19 cellular contexts compared by ENCODE assay signal in the genomic region with DNA sequence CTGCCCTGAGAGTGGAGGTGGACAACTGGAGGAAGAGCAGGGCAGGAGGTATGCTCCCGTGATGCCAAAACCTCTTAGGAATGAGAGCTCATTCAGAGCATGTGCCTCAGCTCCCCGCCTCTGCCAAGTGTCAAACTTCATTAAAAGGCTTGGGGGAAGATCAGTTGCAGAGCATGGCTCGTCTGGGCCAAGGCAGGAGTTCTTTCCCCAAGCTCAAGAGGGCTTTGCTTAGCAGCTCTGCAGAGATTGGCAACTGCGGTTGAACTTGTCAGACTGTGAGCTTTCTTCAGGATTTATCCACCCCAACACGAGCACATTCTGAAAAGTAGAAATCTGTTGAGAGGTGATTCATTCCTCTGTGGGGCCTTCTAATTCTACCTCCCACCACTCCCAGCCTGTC.
DNase-seq lines count a peak whose midpoint lies in the region; ATAC-seq and TF ChIP-seq lines count a peak whose summit lies in the region.
"Had no signal": no experiment of that assay in that cellular context is flagged by ENCODE, and none has a peak within 500 bp of the region (broad histone marks: within the 10 kb centered on the region; RNA-seq: fewer than 3 reads in every experiment).

No MANE protein-coding gene starts in this region.

- no peaks in the 10 kb centered on the region for H3K27me3 Mint-ChIP-seq in activated naive CD4-positive, alpha-beta T cell treated with anti-CD3 and anti-CD28 coated beads, Interleukin-2, amount 10 ng/mL, durations not matched to agents 7 days and 5 days
- H3K27me3 Mint-ChIP-seq: type B pancreatic cell had no signal

- H3K4me1 ChIP-seq in adipocyte (ENCODE audit: control insufficient read depth, insufficient read depth, low read length) (peaks cover 22% of the 10 kb centered on the region), osteoblast (ENCODE audit: insufficient read depth, low read length) (peaks cover 14% of the 10 kb centered on the region)

- DNase-seq in GM03348 (ENCODE audit: low spot score) (peak; percentile 55), adipocyte (ENCODE audit: low read depth) (peak; percentile 97), foreskin fibroblast (peak; percentile 34 to 69), osteoblast (ENCODE audit: insufficient read length, low spot score, missing footprints) (no peak), NCI-H345 treated with DMSO at 0.1 percent for 48 hours (lab: John Stamatoyannopoulos, UW; ENCODE audit: unreplicated experiment) (no peak), superior temporal gyrus (ENCODE audit: extremely low spot score) (no peak)
- DNase-seq in activated naive CD4-positive, alpha-beta T cell treated with anti-CD3 and anti-CD28 coated beads, Interleukin-2, amount 10 ng/mL, durations not matched to agents 7 days and 5 days = no peak
- DNase-seq: activated CD4-positive, alpha-beta T cell treated with anti-CD3 and anti-CD28 coated beads, Interleukin-2, amount 50 U/mL, for 48 hours; activated T-cell treated with anti-CD3 and anti-CD28 coated beads, Interleukin-2, amount 50 U/mL, for 1 hour; erythroblast; Karpas-422; NCI-H1105 treated with DMSO at 0.1 percent for 48 hours; NCI-H2107; NCI-H524 treated with DMSO at 0.1 percent for 48 hours had no signal

- H3K9me3 ChIP-seq in adipocyte (ENCODE audit: control insufficient read depth, low read length) (no peaks in the 10 kb centered on the region), osteoblast (ENCODE audit: low read depth, low read length) (no peaks in the 10 kb centered on the region)

- no peaks in the 10 kb centered on the region for H4K20me1 ChIP-seq in osteoblast (ENCODE audit: insufficient read depth, low read length)

- H3K27me3 ChIP-seq in adipocyte (replicated peaks; ENCODE audit: control insufficient read depth, insufficient read depth, low read length) = no peaks in the 10 kb centered on the region
- H3K27me3 ChIP-seq in osteoblast (ENCODE audit: insufficient read depth, low read length) = no peaks in the 10 kb centered on the region

- H3K4me1 Mint-ChIP-seq in activated naive CD4-positive, alpha-beta T cell treated with anti-CD3 and anti-CD28 coated beads, Interleukin-2, amount 10 ng/mL, durations not matched to agents 7 days and 5 days = no peaks in the 10 kb centered on the region

- H3K27ac ChIP-seq in osteoblast (ENCODE audit: low read depth, low read length) = peak overlapping the region; percentile 20
- H3K27ac ChIP-seq: VCaP had no signal

- no peaks in the 10 kb centered on the region for H3K36me3 ChIP-seq in adipocyte (ENCODE audit: control insufficient read depth, insufficient read depth, low read length, severe bottlenecking)
- no peaks in the 10 kb centered on the region for H3K36me3 ChIP-seq in osteoblast (ENCODE audit: insufficient read depth, low read length)

- H3K4me3 ChIP-seq in adipocyte (ENCODE audit: low read length) (no peak overlapping the region), foreskin fibroblast (ENCODE audit: low read depth in 1 of 2, low read length in 2 of 2) (no peak overlapping the region), osteoblast (ENCODE audit: insufficient read depth, low read length) (no peak overlapping the region)

- CTCF ChIA-PET in activated naive CD4-positive, alpha-beta T cell treated with anti-CD3 and anti-CD28 coated beads, Interleukin-2, amount 10 ng/mL, durations not matched to agents 7 days and 5 days (lab: Charles Lee) = interaction anchor here (1.1 kb wide), 1 partner anchor 15 kb away, joined by 3 read pairs; no protein-coding TSS in a partner anchor

- H3K9me3 Mint-ChIP-seq in activated naive CD4-positive, alpha-beta T cell treated with anti-CD3 and anti-CD28 coated beads, Interleukin-2, amount 10 ng/mL, durations not matched to agents 7 days and 5 days = no peaks in the 10 kb centered on the region
- H3K9me3 Mint-ChIP-seq: stimulated activated naive CD8-positive, alpha-beta T cell treated with anti-CD3 and anti-CD28 coated beads, Interleukin-15, Interleukin-2, amounts not matched to agents 100 ng/mL and 50 ng/mL, for 24 hours; type B pancreatic cell had no signal

- no peak overlapping the region for H3K27ac Mint-ChIP-seq in activated naive CD4-positive, alpha-beta T cell treated with anti-CD3 and anti-CD28 coated beads, Interleukin-2, amount 10 ng/mL, durations not matched to agents 7 days and 5 days
- H3K27ac Mint-ChIP-seq: activated naive CD8-positive, alpha-beta T cell; stimulated activated naive CD8-positive, alpha-beta T cell treated with anti-CD3 and anti-CD28 coated beads, Interleukin-15, Interleukin-2, amounts not matched to agents 100 ng/mL and 50 ng/mL, for 24 hours; type B pancreatic cell had no signal

- no peaks in the 10 kb centered on the region for H3K79me2 ChIP-seq in osteoblast (ENCODE audit: insufficient read depth, low read length)

- H2AFZ ChIP-seq in osteoblast (ENCODE audit: low read length) = peak overlapping the region; percentile 10

- no peak overlapping the region for H3K9ac ChIP-seq in adipocyte (ENCODE audit: low read length)

- no peak for ATAC-seq in HG02885 (IDR thresholded peaks at IDR 0.05; ENCODE audit: poor library complexity, unreplicated experiment)

- H3K4me3 Mint-ChIP-seq in activated naive CD4-positive, alpha-beta T cell treated with anti-CD3 and anti-CD28 coated beads, Interleukin-2, amount 10 ng/mL, durations not matched to agents 7 days and 5 days = no peak overlapping the region
- H3K4me3 Mint-ChIP-seq: activated naive CD8-positive, alpha-beta T cell; stimulated activated naive CD8-positive, alpha-beta T cell treated with anti-CD3 and anti-CD28 coated beads, Interleukin-15, Interleukin-2, amounts not matched to agents 100 ng/mL and 50 ng/mL, for 24 hours; type B pancreatic cell had no signal

- no peaks in the 10 kb centered on the region for H3K36me3 Mint-ChIP-seq in activated naive CD4-positive, alpha-beta T cell treated with anti-CD3 and anti-CD28 coated beads, Interleukin-2, amount 10 ng/mL, durations not matched to agents 7 days and 5 days
- H3K36me3 Mint-ChIP-seq: activated naive CD8-positive, alpha-beta T cell; type B pancreatic cell had no signal

- no peak overlapping the region for H3K4me2 ChIP-seq in osteoblast (ENCODE audit: insufficient read depth, low read length)

- TF ChIP-seq CTCF in foreskin fibroblast (IDR thresholded peaks at IDR 0.05; ENCODE audit: low read depth, low read length) (no peak), osteoblast (IDR thresholded peaks at IDR 0.05; ENCODE audit: extremely low read depth, low read depth, low read length) (no peak)

Comparison
In these comparisons a context has a peak if more than half of its experiments do, and no peak if none do; other contexts are left out.
1. DNase-seq: peak in GM03348 (single experiment), adipocyte (single experiment) and foreskin fibroblast (2 of 2); none in osteoblast (single experiment), activated naive CD4-positive, alpha-beta T cell treated with anti-CD3 and anti-CD28 coated beads, Interleukin-2, amount 10 ng/mL, durations not matched to agents 7 days and 5 days (single experiment), NCI-H345 treated with DMSO at 0.1 percent for 48 hours (single experiment) and superior temporal gyrus (single experiment).